Comparison of ENCODE assay signal across 12 cellular contexts in genomic region chr17:72489273-72489641, GRCh38.
"Had no signal": no experiment of that assay in that cellular context is flagged by ENCODE, and none has a peak within 500 bp of the region (broad histone marks: within the 10 kb centered on the region; RNA-seq: fewer than 3 reads in every experiment).

No MANE protein-coding gene starts in this region.

- DNase-seq: activated CD4-positive, alpha-beta T cell treated with anti-CD3 and anti-CD28 coated beads, Interleukin-2, amount 50 U/mL, for 1 hour; activated naive CD4-positive, alpha-beta T cell treated with anti-CD3 and anti-CD28 coated beads, Interleukin-2, amount 10 ng/mL, durations not matched to agents 7 days and 5 days; central memory CD4-positive, alpha-beta T cell; effector memory CD4-positive, alpha-beta T cell; erythroblast; hypothalamus; stimulated activated CD4-positive, alpha-beta T cell treated with anti-CD3 and anti-CD28 coated beads, Interleukin-4, amount 100 ng/mL, for 1 hour; stimulated activated CD8-positive, alpha-beta memory T cell treated with anti-CD3 and anti-CD28 coated beads, Interleukin-4, amount 100 ng/mL, for 48 hours; stimulated activated naive CD8-positive, alpha-beta T cell treated with anti-CD3 and anti-CD28 coated beads, Interleukin-15, Interleukin-2, amounts not matched to agents 100 U/mL and 50 U/mL, for 24 hours; T1000; testis had no signal

- H3K4me1 ChIP-seq: testis had no signal

- H3K9me3 ChIP-seq: testis had no signal

- H3K27ac ChIP-seq: testis had no signal

- H3K27me3 ChIP-seq: testis had no signal

- ATAC-seq: stimulated activated naive CD8-positive, alpha-beta T cell treated with anti-CD3 and anti-CD28 coated beads, Interleukin-15, Interleukin-2, amounts not matched to agents 100 U/mL and 50 U/mL, for 24 hours had no signal

- H3K4me3 ChIP-seq: lung, testis had no signal
